ENCODE assay signal across 12 cellular contexts in genomic region chr16:4318171-4318910, GRCh38. TPM values are rescaled to one million over a fixed set of nuclear protein-coding genes. Genes with fewer than 3 reads are reported as not detected.
DNase-seq lines count a peak whose midpoint lies in the region; ATAC-seq and TF ChIP-seq lines count a peak whose summit lies in the region.
"Had no signal": no experiment of that assay in that cellular context is flagged by ENCODE, and none has a peak within 500 bp of the region (broad histone marks: within the 10 kb centered on the region; RNA-seq: fewer than 3 reads in every experiment).

No MANE protein-coding gene starts in this region.

- peak overlapping the region; percentile 90 to 98 (median 96) for H3K27ac ChIP-seq in sigmoid colon

- peak overlapping the region; percentile 66 for H3K4me3 Mint-ChIP-seq in Caco-2 (ENCODE audit: unreplicated experiment)
- H3K4me3 Mint-ChIP-seq in activated B cell treated with CpG ODN at 0.5 μM for 24 hours, result peak overlapping the region; percentile 15
- peak overlapping the region; percentile 83 for H3K4me3 Mint-ChIP-seq in glutamatergic neuron (ENCODE audit: unreplicated experiment)
- H3K4me3 Mint-ChIP-seq: stimulated activated memory B cell treated with anti-CD40 and anti-IgM and Interleukin-4, amounts not matched to agents 10 μg/mL and 1 μg/mL and 100 μg/mL, for 72 hours had no signal

- no peak overlapping the region for H3K4me3 ChIP-seq in Caco-2 (ENCODE audit: low read depth, low read length)
- H3K4me3 ChIP-seq in sigmoid colon, result peak overlapping the region in 2 of 4 donors; percentile 62 to 69

- 73 to 79% methylated on average over 17 of the region's 17 CpGs for WGBS in sigmoid colon, 2 donors

- peaks cover 33% of the 10 kb centered on the region for H3K4me1 ChIP-seq in Caco-2
- H3K4me1 ChIP-seq in sigmoid colon, result peaks cover 2 to 89% (median 78%) of the 10 kb centered on the region in 4 donors

- H3K27ac Mint-ChIP-seq in Caco-2 (ENCODE audit: unreplicated experiment) (no peak overlapping the region), activated B cell treated with CpG ODN at 0.5 μM for 24 hours (no peak overlapping the region), glutamatergic neuron (ENCODE audit: unreplicated experiment) (no peak overlapping the region)
- H3K27ac Mint-ChIP-seq: stimulated activated memory B cell treated with anti-CD40 and anti-IgM and Interleukin-4, amounts not matched to agents 10 μg/mL and 1 μg/mL and 100 μg/mL, for 72 hours had no signal

- POLR2A ChIA-PET in Caco-2 (lab: Charles Lee), result no interaction called here
- POLR2A ChIA-PET in activated B cell treated with CpG ODN at 0.5 μM for 24 hours (lab: Charles Lee), result no interaction called here

- intact Hi-C loops in Caco-2 (cut with micrococcal nuclease; ENCODE audit: unreplicated experiment), result no loop called here
- intact Hi-C loops in activated B cell treated with CpG ODN at 0.5 μM for 24 hours (cut with micrococcal nuclease), result no loop called here
- intact Hi-C loops in sigmoid colon (cut with DNase I), result no loop called here

- DNase-seq in Caco-2, result no peak
- no peak for DNase-seq in activated B cell treated with CpG ODN at 0.5 μM for 24 hours
- DNase-seq in glutamatergic neuron, result no peak
- DNase-seq in sigmoid colon, result no peak
- DNase-seq in NCI-H510A treated with DMSO at 0.1 percent for 48 hours (lab: John Stamatoyannopoulos, UW), result no peak
- DNase-seq in pons (ENCODE audit: low spot score), result no peak
- DNase-seq: activated naive CD4-positive, alpha-beta T cell; NCI-H748 treated with DMSO at 0.1 percent for 48 hours had no signal

- no peak for TF ChIP-seq POLR2A in sigmoid colon (IDR thresholded peaks at IDR 0.05)

- H3K4me1 Mint-ChIP-seq in Caco-2 (ENCODE audit: low read depth, unreplicated experiment) (peaks cover 12% of the 10 kb centered on the region), activated B cell treated with CpG ODN at 0.5 μM for 24 hours (peaks cover 18% of the 10 kb centered on the region), glutamatergic neuron (ENCODE audit: low read depth, unreplicated experiment) (peaks cover 8% of the 10 kb centered on the region)

- CTCF ChIA-PET in Caco-2 (lab: Charles Lee), result interaction anchor here (0.9 to 1.0 kb wide), 2 partner anchors 14 to 46 kb away, joined by 3 read pairs; no protein-coding TSS in a partner anchor
- CTCF ChIA-PET in activated B cell treated with CpG ODN at 0.5 μM for 24 hours (lab: Charles Lee), result interaction anchor here (1.2 kb wide), 1 partner anchor 9 kb away, joined by 8 read pairs; no protein-coding TSS in a partner anchor

- no peaks in the 10 kb centered on the region for H3K27me3 ChIP-seq in Caco-2 (replicated peaks; ENCODE audit: control insufficient read depth, insufficient read depth, low read length)
- H3K27me3 ChIP-seq in sigmoid colon, result no peaks in the 10 kb centered on the region

- TF ChIP-seq CTCF in Caco-2 (IDR thresholded peaks at IDR 0.05; ENCODE audit: insufficient read depth in 1 of 2, low read depth in 1 of 2, low read length in 1 of 2, severe bottlenecking in 1 of 2, unreplicated experiment in 1 of 2), result no peak
- TF ChIP-seq CTCF in activated B cell treated with CpG ODN at 0.5 μM for 24 hours (IDR thresholded peaks at IDR 0.05), result no peak
- TF ChIP-seq CTCF in glutamatergic neuron (IDR thresholded peaks at IDR 0.05; ENCODE audit: partially characterized antibody, unreplicated experiment), result no peak
- TF ChIP-seq CTCF in sigmoid colon (IDR thresholded peaks at IDR 0.05), result no peak

- no peaks in the 10 kb centered on the region for H3K9me3 Mint-ChIP-seq in Caco-2 (ENCODE audit: unreplicated experiment)
- H3K9me3 Mint-ChIP-seq in activated B cell treated with CpG ODN at 0.5 μM for 24 hours, result no peaks in the 10 kb centered on the region
- peaks cover 11% of the 10 kb centered on the region for H3K9me3 Mint-ChIP-seq in glutamatergic neuron (ENCODE audit: unreplicated experiment)
- H3K9me3 Mint-ChIP-seq: IgD-negative memory B cell; stimulated activated memory B cell treated with anti-CD40 and anti-IgM and Interleukin-4, amounts not matched to agents 10 μg/mL and 1 μg/mL and 100 μg/mL, for 72 hours had no signal

- BruUV-seq in Caco-2 (replicated peaks; lab: Mats Ljungman, UMichigan), result TSS peak; percentile 47

- no peak for TF ChIP-seq EP300 in sigmoid colon (IDR thresholded peaks at IDR 0.05)

- H3K27me3 Mint-ChIP-seq in Caco-2 (ENCODE audit: insufficient read depth, unreplicated experiment) (no peaks in the 10 kb centered on the region), activated B cell treated with CpG ODN at 0.5 μM for 24 hours (peaks cover 15% of the 10 kb centered on the region), glutamatergic neuron (ENCODE audit: unreplicated experiment) (peaks cover 11% of the 10 kb centered on the region)

- H3K9me3 ChIP-seq in Caco-2 (no peaks in the 10 kb centered on the region), sigmoid colon (no peaks in the 10 kb centered on the region)

- ATAC-seq in activated B cell treated with CpG ODN at 0.5 μM for 24 hours (ENCODE audit: low read depth) (no peak), GM21825 (IDR thresholded peaks at IDR 0.05; ENCODE audit: unreplicated experiment) (no peak), HG02678 (IDR thresholded peaks at IDR 0.05; ENCODE audit: unreplicated experiment) (no peak)
- ATAC-seq: stimulated activated memory B cell treated with anti-CD40 and anti-IgM and Interleukin-4, amounts not matched to agents 10 μg/mL and 1 μg/mL and 100 μg/mL, for 72 hours had no signal

- H3K36me3 Mint-ChIP-seq in Caco-2 (ENCODE audit: insufficient read depth, unreplicated experiment) (peaks cover 17% of the 10 kb centered on the region), activated B cell treated with CpG ODN at 0.5 μM for 24 hours (ENCODE audit: low read depth) (no peaks in the 10 kb centered on the region), glutamatergic neuron (ENCODE audit: unreplicated experiment) (no peaks in the 10 kb centered on the region)
- H3K36me3 Mint-ChIP-seq: IgD-negative memory B cell; stimulated activated memory B cell treated with anti-CD40 and anti-IgM and Interleukin-4, amounts not matched to agents 10 μg/mL and 1 μg/mL and 100 μg/mL, for 72 hours had no signal

- H3K36me3 ChIP-seq in Caco-2 (ENCODE audit: control insufficient read depth, insufficient read depth, low read length), result no peaks in the 10 kb centered on the region
- H3K36me3 ChIP-seq in sigmoid colon, result no peaks in the 10 kb centered on the region

RNA-seq across cellular contexts. Expression of gene GLIS2, which starts 2.5 kb away (rescaled TPM):
- total RNA-seq in Caco-2 (2022) (12.3 and 13.1 TPM in 2 replicates), activated B cell treated with CpG ODN at 0.5 μM for 24 hours (not detected in 2 replicates), glutamatergic neuron (ENCODE audit: unreplicated experiment) (16.5 TPM), sigmoid colon (10 to 100 TPM in 1 of 4 donors, 1 to 10 TPM in 3; 5.4 to 11.9 (median 5.7) TPM)
- polyA plus RNA-seq in sigmoid colon, result 1 to 10 TPM in 2 of 3 donors, under 1 TPM in 1; 0.69 to 4.0 (median 1.8) TPM
- polyA plus RNA-seq: IgD-negative memory B cell had no signal

RNA-seq across cellular contexts. Expression of gene PAM16, which starts 32.8 kb away (rescaled TPM):
- 74.1 and 76.5 TPM in 2 replicates for total RNA-seq in Caco-2 (2022)
- 42.4 and 58.1 TPM in 2 replicates for total RNA-seq in activated B cell treated with CpG ODN at 0.5 μM for 24 hours
- 33.1 TPM for total RNA-seq in glutamatergic neuron (ENCODE audit: unreplicated experiment)
- 10 to 100 TPM; 36.7 to 52.7 (median 43.6) TPM for total RNA-seq in sigmoid colon
- polyA plus RNA-seq in sigmoid colon, result 10 to 100 TPM; 36.0 to 57.0 (median 49.0) TPM

RNA-seq across cellular contexts. Expression of gene TFAP4, which starts 45.5 kb away (rescaled TPM):
- total RNA-seq in Caco-2 (2022) (22.6 and 24.6 TPM in 2 replicates), activated B cell treated with CpG ODN at 0.5 μM for 24 hours (16.7 and 18.1 TPM in 2 replicates), glutamatergic neuron (ENCODE audit: unreplicated experiment) (13.0 TPM), sigmoid colon (1 to 10 TPM; 3.2 to 3.9 (median 3.6) TPM)
- 10 to 100 TPM in 1 of 3 donors, 1 to 10 TPM in 2; 2.3 to 11.7 (median 4.8) TPM for polyA plus RNA-seq in sigmoid colon

RNA-seq across cellular contexts. Expression of gene VASN, which starts 53.3 kb away (rescaled TPM):
- 2.7 and 2.8 TPM in 2 replicates for total RNA-seq in Caco-2 (2022)
- 0.11 and 0.15 TPM in 2 replicates for total RNA-seq in activated B cell treated with CpG ODN at 0.5 μM for 24 hours
- 4.1 TPM for total RNA-seq in glutamatergic neuron (ENCODE audit: unreplicated experiment)
- 10 to 100 TPM in 1 of 4 donors, 1 to 10 TPM in 3; 7.1 to 10.2 (median 8.3) TPM for total RNA-seq in sigmoid colon
- polyA plus RNA-seq in sigmoid colon, result 1 to 10 TPM in 2 of 3 donors, under 1 TPM in 1; 0.46 to 4.2 (median 2.4) TPM

Comparison
In these comparisons a context has a peak if more than half of its experiments do, and no peak if none do; other contexts are left out.
1. H3K4me3 Mint-ChIP-seq: peak in every context shown above with its lines; median percentile 83 in glutamatergic neuron; 66 in Caco-2; 15 in activated B cell treated with CpG ODN at 0.5 μM for 24 hours.